Comparison of ENCODE assay signal across 8 cellular contexts in genomic region chr2:212863185-212863588, GRCh38.
DNase-seq lines count a peak whose midpoint lies in the region; ATAC-seq, FAIRE-seq and TF ChIP-seq lines count a peak whose summit lies in the region.

No MANE protein-coding gene starts in this region.

- dilution Hi-C loops in endothelial cell of umbilical vein (cut with MboI; ENCODE audit: extremely low pct_ligation_motif_present, low sequenced_read_pairs) = no loop called here

- H3K9me3 ChIP-seq in SK-N-SH (peaks cover 15% of the 10 kb centered on the region; the same call in 1 of the 2 replicates), endothelial cell of umbilical vein (replicated peaks; ENCODE audit: control insufficient read depth, insufficient read depth, low read length) (no peaks in the 10 kb centered on the region)

- intact Hi-C loops in endothelial cell of umbilical vein (cut with micrococcal nuclease) = loop anchor here (1.0 kb wide), 1 partner anchor 290 kb away; no protein-coding TSS in a partner anchor

- H3K27me3 ChIP-seq in SK-N-SH (ENCODE audit: insufficient read depth) = no peaks in the 10 kb centered on the region
- H3K27me3 ChIP-seq in endothelial cell of umbilical vein (ENCODE audit: control insufficient read depth in 2 of 2, insufficient read depth in 2 of 2, low read length in 2 of 2) = no peaks in the 10 kb centered on the region

- no peaks in the 10 kb centered on the region for H3F3A ChIP-seq in SK-N-SH (replicated peaks; ENCODE audit: insufficient read depth)

- H2AFZ ChIP-seq in SK-N-SH (ENCODE audit: low read depth) (no peak overlapping the region), endothelial cell of umbilical vein (ENCODE audit: low read depth, low read length) (no peak overlapping the region)

- H3K4me3 ChIP-seq in SK-N-SH (ENCODE audit: low read depth in 2 of 2, low read length in 1 of 2) = no peak overlapping the region
- no peak overlapping the region for H3K4me3 ChIP-seq in endothelial cell of umbilical vein (replicated peaks in 1 of 3; ENCODE audit: insufficient read depth in 1 of 3, low read depth in 1 of 3, low read length in 3 of 3)

- no peak for TF ChIP-seq POLR2A in endothelial cell of umbilical vein (IDR thresholded peaks at IDR 0.05; ENCODE audit: low read depth, low read length)

- H3K9me1 ChIP-seq in endothelial cell of umbilical vein (replicated peaks; ENCODE audit: control insufficient read depth, extremely low read depth, insufficient read depth, low read length) = no peaks in the 10 kb centered on the region

- H3K9me2 ChIP-seq in SK-N-SH = no peaks in the 10 kb centered on the region

- POLR2A ChIA-PET in SK-N-SH (lab: Yijun Ruan, JAX) (no interaction called here), endothelial cell of umbilical vein (lab: Charles Lee) (no interaction called here)

- no peak for ATAC-seq in SK-N-SH treated with all-trans-retinoic acid at 6 μM for 48 hours
- ATAC-seq in HG03439 (IDR thresholded peaks at IDR 0.05; ENCODE audit: unreplicated experiment) = peak; percentile 63
- ATAC-seq in GM21390 (IDR thresholded peaks at IDR 0.05; ENCODE audit: unreplicated experiment) = no peak

- peak; percentile 6 for DNase-seq in SK-N-SH
- peak; percentile 22 for DNase-seq in SK-N-DZ (ENCODE audit: low spot score)
- DNase-seq in endothelial cell of umbilical vein (ENCODE audit: low read depth, low spot score) = peak; percentile 29
- peak; percentile 39 for DNase-seq in stimulated activated CD4-positive, alpha-beta T cell treated with anti-CD3 and anti-CD28 coated beads, Interleukin-15, amount 100 ng/mL, for 24 hours
- no peak for DNase-seq in putamen (ENCODE audit: low spot score)

- CTCF ChIA-PET in SK-N-SH (lab: Yijun Ruan, JAX) (interaction anchor here (1.0 to 2.0 kb wide), 4 partner anchors 27 to 294 kb away, joined by 3 to 8 read pairs (median 4); no protein-coding TSS in a partner anchor), endothelial cell of umbilical vein (lab: Charles Lee) (interaction anchor here (1.1 to 1.3 kb wide), 4 partner anchors 11 to 290 kb away, joined by 3 to 4 read pairs (median 4); no protein-coding TSS in a partner anchor)

- BruUV-seq in endothelial cell of umbilical vein (replicated peaks; lab: Mats Ljungman, UMichigan) = no TSS peak

- FAIRE-seq in endothelial cell of umbilical vein (lab: Jason Lieb, UNC) = no peak

- H3K9ac ChIP-seq in SK-N-SH (no peak overlapping the region), endothelial cell of umbilical vein (replicated peaks; ENCODE audit: extremely low read depth, insufficient read depth, low read length) (no peak overlapping the region)

- H3K79me2 ChIP-seq in SK-N-SH (ENCODE audit: insufficient read depth) (no peaks in the 10 kb centered on the region), endothelial cell of umbilical vein (ENCODE audit: control insufficient read depth, insufficient read depth, low read length) (no peaks in the 10 kb centered on the region)

- H3K4me1 ChIP-seq in SK-N-SH (ENCODE audit: control insufficient read depth in 1 of 2, insufficient read depth in 2 of 2, low read depth in 1 of 2, low read length in 1 of 2) (peaks cover 0 to 1% of the 10 kb centered on the region in 2 experiments; a peak in 1 of 4 replicates), endothelial cell of umbilical vein (ENCODE audit: control insufficient read depth, extremely low read depth, insufficient read depth, low read length) (no peaks in the 10 kb centered on the region)

- H3K27ac ChIP-seq in SK-N-SH (ENCODE audit: low read depth in 2 of 2, low read length in 1 of 2) (no peak overlapping the region), endothelial cell of umbilical vein (ENCODE audit: insufficient read depth, low read depth, low read length) (no peak overlapping the region)

- peak; percentile 63 for TF ChIP-seq CTCF in SK-N-SH (IDR thresholded peaks at IDR 0.05)
- peak; percentile 37 to 45 for TF ChIP-seq CTCF in endothelial cell of umbilical vein (IDR thresholded peaks at IDR 0.05; ENCODE audit: extremely low read depth in 1 of 2, insufficient read depth in 1 of 2, low read depth in 1 of 2, low read length in 2 of 2)

- peak; percentile 59 for TF ChIP-seq RAD21 in SK-N-SH (IDR thresholded peaks at IDR 0.05; ENCODE audit: low read length)

- no peak for TF ChIP-seq EP300 in SK-N-SH (IDR thresholded peaks at IDR 0.05; ENCODE audit: borderline replicate concordance in 1 of 2, low read depth in 1 of 2, low read length in 1 of 2)

- H4K20me1 ChIP-seq in SK-N-SH (ENCODE audit: insufficient read depth) (no peaks in the 10 kb centered on the region), endothelial cell of umbilical vein (replicated peaks; ENCODE audit: control insufficient read depth, extremely low read depth, insufficient read depth, low read length) (no peaks in the 10 kb centered on the region)

- no peak overlapping the region for H3K4me2 ChIP-seq in SK-N-SH
- H3K4me2 ChIP-seq in endothelial cell of umbilical vein (ENCODE audit: insufficient read depth, low read length) = no peak overlapping the region

- 27% methylated on average over 5 of the region's 5 CpGs for WGBS in SK-N-SH (ENCODE audit: low lambda C conversion rate)

- H3K36me3 ChIP-seq in SK-N-SH (replicated peaks in 1 of 2; ENCODE audit: control insufficient read depth in 1 of 2, insufficient read depth in 2 of 2, low read length in 1 of 2) (no peaks in the 10 kb centered on the region), endothelial cell of umbilical vein (ENCODE audit: control insufficient read depth in 2 of 2, extremely low read depth in 1 of 2, insufficient read depth in 2 of 2, low read length in 2 of 2) (no peaks in the 10 kb centered on the region)

TF ChIP-seq in SK-N-SH, 30 proteins besides CTCF, POLR2A, EP300 and RAD21 (continues in another document):
- TF ChIP-seq SMC3 (IDR thresholded peaks at IDR 0.05; ENCODE audit: low read depth, low read length) = peak; percentile 19; the same call in 1 of the 2 replicates
- TF ChIP-seq FOXJ3 (CRISPR knock-in tag; IDR thresholded peaks at IDR 0.05) = no peak
- TF ChIP-seq ZBTB33 (IDR thresholded peaks at IDR 0.05; ENCODE audit: borderline replicate concordance, low read depth) = no peak
- no peak for TF ChIP-seq YY1 (IDR thresholded peaks at IDR 0.05; ENCODE audit: low read depth)
- TF ChIP-seq MEF2A (IDR thresholded peaks at IDR 0.05; ENCODE audit: borderline replicate concordance, low read depth) = no peak

TF ChIP-seq in SK-N-SH treated with all-trans-retinoic acid at 6 μM for 48 hours, 23 proteins besides CTCF, POLR2A, EP300 and RAD21 (continues in another document):
- TF ChIP-seq ARNTL (CRISPR knock-in tag; IDR thresholded peaks at IDR 0.05; ENCODE audit: borderline replicate concordance, low read depth) (no peak), GLIS3 (CRISPR knock-in tag; IDR thresholded peaks at IDR 0.05) (no peak), ZFP3 (CRISPR knock-in tag; IDR thresholded peaks at IDR 0.05) (no peak), ZNF70 (CRISPR knock-in tag; IDR thresholded peaks at IDR 0.05) (no peak), ESRRG (CRISPR knock-in tag; IDR thresholded peaks at IDR 0.05) (no peak), PPARA (CRISPR knock-in tag; IDR thresholded peaks at IDR 0.05; ENCODE audit: borderline replicate concordance) (no peak), POU6F1 (CRISPR knock-in tag; IDR thresholded peaks at IDR 0.05; ENCODE audit: borderline replicate concordance, low read depth) (no peak)

TF ChIP-seq in endothelial cell of umbilical vein, 7 proteins besides CTCF, POLR2A, EP300 and RAD21:
- TF ChIP-seq MYC (IDR thresholded peaks at IDR 0.05; ENCODE audit: low read depth, low read length) (no peak), EZH2 (IDR thresholded peaks at IDR 0.05; ENCODE audit: borderline replicate concordance, low read depth, low read length, severe bottlenecking) (no peak), GATA2 (IDR thresholded peaks at IDR 0.05; ENCODE audit: insufficient read depth, insufficient read length, low read depth, low read length) (no peak), POLR2AphosphoS5 (IDR thresholded peaks at IDR 0.05; ENCODE audit: insufficient read depth, low read depth, low read length) (no peak), FOS (IDR thresholded peaks at IDR 0.05; ENCODE audit: borderline replicate concordance, insufficient read depth, low read length) (no peak), MAX (IDR thresholded peaks at IDR 0.05; ENCODE audit: insufficient read depth, insufficient read length) (no peak), JUN (IDR thresholded peaks at IDR 0.05; ENCODE audit: borderline replicate concordance, insufficient read depth, insufficient read length, low read depth) (no peak)
